9 cellular contexts compared by ENCODE assay signal in genomic region chr3:12964713-12965612, GRCh38.
DNase-seq lines count a peak whose midpoint lies in the region; ATAC-seq and TF ChIP-seq lines count a peak whose summit lies in the region.
"Had no signal": no experiment of that assay in that cellular context is flagged by ENCODE, and none has a peak within 500 bp of the region (broad histone marks: within the 10 kb centered on the region; RNA-seq: fewer than 3 reads in every experiment).

No MANE protein-coding gene starts in this region.

- in situ Hi-C loops in brain microvascular endothelial cell (cut with HindIII; ENCODE audit: low pct_ligation_motif_present, low sequenced_read_pairs) = no loop called here

- H3K4me1 Mint-ChIP-seq in T-helper 17 cell = peaks cover 77% of the 10 kb centered on the region

- no peaks in the 10 kb centered on the region for H3K36me3 ChIP-seq in stomach
- H3K36me3 ChIP-seq in brain microvascular endothelial cell (replicated peaks) = no peaks in the 10 kb centered on the region

- H3K27me3 ChIP-seq in stomach = no peaks in the 10 kb centered on the region
- H3K27me3 ChIP-seq in brain microvascular endothelial cell (replicated peaks) = no peaks in the 10 kb centered on the region

- H3K27me3 Mint-ChIP-seq in T-helper 17 cell = no peaks in the 10 kb centered on the region

- H3K4me1 ChIP-seq in stomach = peaks cover 56 to 94% (median 87%) of the 10 kb centered on the region in 4 donors

- peaks cover 2% of the 10 kb centered on the region for H3K36me3 Mint-ChIP-seq in T-helper 17 cell (ENCODE audit: low read depth)

- H3K4me3 Mint-ChIP-seq in T-helper 17 cell = peak overlapping the region; percentile 12

- no peak overlapping the region for H3K27ac Mint-ChIP-seq in T-helper 17 cell

- H3K4me3 ChIP-seq in stomach = no peak overlapping the region
- H3K4me3 ChIP-seq in brain microvascular endothelial cell (ENCODE audit: low read depth, low read length) = no peak overlapping the region

- WGBS in stomach, 5 donors = 35 to 59% (median 43%) methylated on average over 10 to 11 of the region's 11 CpGs

- no peak for ATAC-seq in T-helper 17 cell
- peak; percentile 56 for ATAC-seq in left colon
- no peak for ATAC-seq in GM19397 (IDR thresholded peaks at IDR 0.05; ENCODE audit: unreplicated experiment)

- intact Hi-C loops in left colon (cut with DNase I, micrococcal nuclease) = no loop called here
- intact Hi-C loops in stomach (cut with DNase I; ENCODE audit: low total_unique reads) = no loop called here

- peak; percentile 14 for DNase-seq in DMS79 treated with DMSO at 0.1 percent for 48 hours (lab: John Stamatoyannopoulos, UW)
- no peak for DNase-seq in DMS79 (lab: John Stamatoyannopoulos, UW)
- DNase-seq in T-helper 17 cell = no peak
- no peak for DNase-seq in left colon
- no peak for DNase-seq in stomach
- DNase-seq in brain microvascular endothelial cell = no peak
- DNase-seq in GOT3 (lab: John Stamatoyannopoulos, UW) = no peak

- TF ChIP-seq EP300 in stomach (IDR thresholded peaks at IDR 0.05) = no peak

- no peaks in the 10 kb centered on the region for H3K9me3 ChIP-seq in T-helper 17 cell (ENCODE audit: control insufficient read depth, low read length, poor library complexity, severe bottlenecking)
- H3K9me3 ChIP-seq in stomach = no peaks in the 10 kb centered on the region

- TF ChIP-seq POLR2A in stomach (IDR thresholded peaks at IDR 0.05) = no peak

- TF ChIP-seq CTCF in stomach (IDR thresholded peaks at IDR 0.05) (no peak), brain microvascular endothelial cell (IDR thresholded peaks at IDR 0.05; ENCODE audit: low read depth, low read length, missing control alignments) (no peak)

- H3K27ac ChIP-seq in stomach = peak overlapping the region; percentile 49 to 74 (median 69)
- no peak overlapping the region for H3K27ac ChIP-seq in brain microvascular endothelial cell
- H3K27ac ChIP-seq: parathyroid adenoma had no signal
